In the genomic region with DNA sequence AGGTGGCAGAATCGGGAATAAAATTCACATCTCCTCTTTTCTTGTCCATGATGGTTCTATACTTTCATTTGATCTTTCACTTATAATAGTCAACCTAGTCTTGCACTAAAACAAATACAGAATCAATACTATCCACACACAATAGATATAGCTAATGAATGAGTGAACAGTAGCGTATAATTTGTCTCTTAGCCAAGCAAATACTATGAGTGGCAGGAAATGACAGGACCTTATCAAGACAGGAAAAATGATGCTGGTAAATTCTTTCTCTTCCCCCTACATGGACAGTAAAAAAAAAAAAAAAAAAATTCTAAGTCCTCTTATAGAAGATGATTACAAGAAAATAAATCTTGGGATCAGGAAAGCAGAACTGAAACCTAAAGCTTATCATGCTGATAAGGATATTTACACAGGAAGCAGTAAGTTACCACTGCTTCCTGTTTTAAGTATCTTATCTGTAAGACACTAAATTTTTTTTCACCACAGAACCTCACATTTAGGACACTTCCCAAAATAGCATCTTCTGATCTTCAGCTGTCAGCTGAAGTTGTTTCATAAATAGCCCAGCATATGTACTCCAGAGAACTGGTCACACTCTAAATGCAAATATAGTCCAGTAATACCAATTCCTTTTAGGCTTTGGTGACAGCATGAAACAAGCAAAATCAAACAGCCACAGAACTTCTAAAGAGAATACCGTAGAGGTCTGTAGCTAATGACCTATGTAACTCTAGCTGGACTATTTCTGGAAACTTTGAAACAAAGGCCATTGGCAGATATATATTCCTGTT, we compare ENCODE assay signal across 8 cellular contexts. TPM values are rescaled to one million over a fixed set of nuclear protein-coding genes. Genes with fewer than 3 reads are reported as not detected.
DNase-seq lines count a peak whose midpoint lies in the region; ATAC-seq, FAIRE-seq and TF ChIP-seq lines count a peak whose summit lies in the region.

No MANE protein-coding gene starts in this region.

- H3K4me3 ChIP-seq in RWPE2 (ENCODE audit: severe bottlenecking) (no peak overlapping the region), transverse colon (peak overlapping the region in 1 of 4 donors; percentile 2)

- H3K27ac Mint-ChIP-seq in activated T-cell treated with anti-CD3 and anti-CD28 coated beads, Interleukin-2, amount 50 U/mL, for 24 hours: no peak overlapping the region

- peaks cover 25% of the 10 kb centered on the region for H3K4me1 Mint-ChIP-seq in activated T-cell treated with anti-CD3 and anti-CD28 coated beads, Interleukin-2, amount 50 U/mL, for 24 hours (ENCODE audit: low read depth)

- no peak for DNase-seq in activated T-cell treated with anti-CD3 and anti-CD28 coated beads, Interleukin-2, amount 50 U/mL, for 24 hours
- DNase-seq in activated T-cell treated with anti-CD3 and anti-CD28 coated beads, Interleukin-2, amount 50 U/mL, for 48 hours: no peak
- no peak for DNase-seq in RWPE2 (ENCODE audit: low spot score)
- peak; percentile 71 for DNase-seq in germinal center (ENCODE audit: low spot score)
- DNase-seq in transverse colon: no peak
- no peak for DNase-seq in NCI-H524 treated with DMSO at 0.1 percent for 48 hours (lab: John Stamatoyannopoulos, UW)
- no peak for DNase-seq in HTR-8/SVneo (ENCODE audit: insufficient read length, low spot score)

- intact Hi-C loops in transverse colon (cut with DNase I; ENCODE audit: low total_unique reads): no loop called here

- no peak for FAIRE-seq in HTR-8/SVneo (lab: Jason Lieb, UNC)

- peaks cover 3% of the 10 kb centered on the region for H3K36me3 Mint-ChIP-seq in activated T-cell treated with anti-CD3 and anti-CD28 coated beads, Interleukin-2, amount 50 U/mL, for 24 hours (ENCODE audit: low read depth)

- H3K27ac ChIP-seq in RWPE2 (ENCODE audit: poor library complexity, severe bottlenecking) (peak overlapping the region; percentile 34), transverse colon (peak overlapping the region; percentile 16 to 60 (median 41))

- H3K9me3 Mint-ChIP-seq in activated T-cell treated with anti-CD3 and anti-CD28 coated beads, Interleukin-2, amount 50 U/mL, for 24 hours: peaks cover 11% of the 10 kb centered on the region

- ATAC-seq in HG03045 (IDR thresholded peaks at IDR 0.05; ENCODE audit: unreplicated experiment) (peak; percentile 97), RWPE2 (ENCODE audit: low read depth) (no peak)

- H3K9me3 ChIP-seq in RWPE2 (ENCODE audit: severe bottlenecking): no peaks in the 10 kb centered on the region
- H3K9me3 ChIP-seq in transverse colon: peaks cover 0 to 7% of the 10 kb centered on the region in 2 donors

- no peak for TF ChIP-seq POLR2A in transverse colon (IDR thresholded peaks at IDR 0.05)

- TF ChIP-seq CTCF in RWPE2 (IDR thresholded peaks at IDR 0.05; ENCODE audit: poor library complexity, severe bottlenecking): no peak
- TF ChIP-seq CTCF in transverse colon (IDR thresholded peaks at IDR 0.05): no peak

- no peaks in the 10 kb centered on the region for H3K27me3 Mint-ChIP-seq in activated T-cell treated with anti-CD3 and anti-CD28 coated beads, Interleukin-2, amount 50 U/mL, for 24 hours

- H3K36me3 ChIP-seq in RWPE2 (ENCODE audit: low read depth) (peaks cover 96% of the 10 kb centered on the region), transverse colon (no peaks in the 10 kb centered on the region)

- TF ChIP-seq EP300 in transverse colon (IDR thresholded peaks at IDR 0.05; ENCODE audit: low read depth): no peak

- H3K4me1 ChIP-seq in RWPE2 (ENCODE audit: insufficient read depth, poor library complexity, severe bottlenecking): peaks cover 19% of the 10 kb centered on the region
- peaks cover 9 to 51% (median 33%) of the 10 kb centered on the region in 4 donors for H3K4me1 ChIP-seq in transverse colon

- in situ Hi-C loops in transverse colon (cut with MboI; ENCODE audit: low pct_ligation_motif_present in 1 of 4, low pct_unique_long_range_greater_than_20kb in 1 of 4, low sequenced_read_pairs in 3 of 4): no loop called here

- WGBS in transverse colon (ENCODE audit: low coverage in 1 of 2), 2 donors: 17 to 23% methylated on average over 3 of the region's 3 CpGs

- H3K27me3 ChIP-seq in RWPE2 (ENCODE audit: insufficient read depth, poor library complexity, severe bottlenecking) (no peaks in the 10 kb centered on the region), transverse colon (no peaks in the 10 kb centered on the region)

- peak overlapping the region; percentile 53 for H3K4me3 Mint-ChIP-seq in activated T-cell treated with anti-CD3 and anti-CD28 coated beads, Interleukin-2, amount 50 U/mL, for 24 hours

RNA-seq across cellular contexts. Expression of a gene that starts 27.0 kb away (rescaled TPM):
- total RNA-seq in transverse colon: 10 to 100 TPM in 3 of 4 donors, 1 to 10 TPM in 1; 6.2 to 20.9 (median 12.8) TPM
